In the genomic region with DNA sequence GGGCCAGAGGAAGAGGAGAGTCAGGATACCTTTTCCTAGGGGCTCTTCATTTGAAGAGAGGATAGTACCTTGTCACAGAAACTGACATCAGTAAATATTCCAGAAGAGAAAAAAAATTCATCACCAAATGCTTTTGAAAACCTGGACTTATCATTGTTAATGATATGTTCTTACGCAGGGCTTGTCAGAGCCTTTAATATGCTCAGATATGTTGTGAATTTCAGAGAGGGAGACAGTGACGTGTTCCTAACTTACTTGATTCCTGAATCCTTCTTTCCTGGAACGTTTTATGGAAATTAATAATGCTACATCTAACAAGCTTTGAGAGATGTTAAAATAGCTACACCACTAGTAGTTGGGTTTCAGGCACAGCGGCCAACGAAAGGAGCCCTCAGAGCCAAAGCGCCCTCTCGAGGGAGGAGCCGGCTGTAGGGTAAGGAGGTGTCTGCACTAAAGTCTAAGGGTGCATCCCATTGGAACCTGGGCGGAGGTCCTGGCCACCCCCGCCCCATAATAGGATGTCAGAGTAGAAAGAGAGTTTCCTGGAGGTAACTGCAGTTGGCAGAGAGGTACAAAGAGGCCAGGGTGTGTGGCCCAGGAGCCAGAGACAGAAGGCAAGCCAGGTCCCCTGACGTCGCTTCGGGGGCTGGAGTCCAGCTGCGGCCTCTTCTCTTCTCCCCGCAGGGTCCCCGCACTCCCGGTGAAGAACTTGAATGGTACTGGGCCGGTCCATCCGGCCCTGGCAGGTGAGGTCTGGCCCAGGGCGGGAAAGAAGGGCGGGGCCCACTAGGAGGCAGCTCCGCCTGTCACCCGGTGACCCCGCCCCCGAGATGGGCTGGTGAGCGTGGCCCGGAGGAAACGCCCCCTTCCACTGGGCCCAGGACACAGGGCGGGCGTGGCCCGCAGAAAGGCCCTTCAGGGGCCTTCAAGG, we compare ENCODE assay signal across 8 cellular contexts. TPM values are rescaled to one million over a fixed set of nuclear protein-coding genes. Genes with fewer than 3 reads are reported as not detected.
DNase-seq lines count a peak whose midpoint lies in the region; ATAC-seq, FAIRE-seq and TF ChIP-seq lines count a peak whose summit lies in the region.

No MANE protein-coding gene starts in this region.

- H3K36me3 Mint-ChIP-seq in CD4-positive, CD25-positive, alpha-beta regulatory T cell = peaks cover 14% of the 10 kb centered on the region

- H3K27ac ChIP-seq in CD4-positive, CD25-positive, alpha-beta regulatory T cell (ENCODE audit: insufficient read depth, low read length, poor library complexity, severe bottlenecking) = no peak overlapping the region
- H3K27ac ChIP-seq in brain microvascular endothelial cell (no peak overlapping the region), HepG2 (ENCODE audit: extremely low read length, insufficient read depth, low read length) (no peak overlapping the region)

- in situ Hi-C loops in brain microvascular endothelial cell (cut with HindIII; ENCODE audit: low pct_ligation_motif_present, low sequenced_read_pairs) (no loop called here), HepG2 (cut with HindIII; ENCODE audit: extremely low pct_ligation_motif_present, low pct_unique_long_range_greater_than_20kb) (no loop called here)

- no peak overlapping the region for H3K9ac ChIP-seq in HepG2 (ENCODE audit: insufficient read depth, low read depth, low read length)

- no peak for FAIRE-seq in HepG2 (lab: Jason Lieb, UNC)

- H3K9me3 ChIP-seq in CD4-positive, CD25-positive, alpha-beta regulatory T cell (ENCODE audit: control insufficient read depth in 2 of 2, low read length in 2 of 2) = no peaks in the 10 kb centered on the region
- no peaks in the 10 kb centered on the region for H3K9me3 ChIP-seq in HepG2 (ENCODE audit: low read length)

- peaks cover 41% of the 10 kb centered on the region for H3K4me1 ChIP-seq in CD4-positive, CD25-positive, alpha-beta regulatory T cell (ENCODE audit: control insufficient read depth, insufficient read depth, low read length, poor library complexity, severe bottlenecking)
- H3K4me1 ChIP-seq in HepG2 (ENCODE audit: insufficient read depth, low read length) = no peaks in the 10 kb centered on the region

- no peak overlapping the region for H2AFZ ChIP-seq in HepG2 (ENCODE audit: low read length)

- no peak overlapping the region for H3K4me3 ChIP-seq in CD4-positive, CD25-positive, alpha-beta regulatory T cell (ENCODE audit: low read depth, low read length)
- H3K4me3 ChIP-seq in brain microvascular endothelial cell (ENCODE audit: low read depth, low read length) = no peak overlapping the region
- H3K4me3 ChIP-seq in HepG2 (replicated peaks in 1 of 3; ENCODE audit: insufficient read depth in 1 of 3, low read depth in 2 of 3, low read length in 3 of 3) = no peak overlapping the region

- H3K9me3 Mint-ChIP-seq in CD4-positive, CD25-positive, alpha-beta regulatory T cell = peaks cover 0 to 1% (median 0%) of the 10 kb centered on the region in 7 donors

- no peak for ATAC-seq in CD4-positive, CD25-positive, alpha-beta regulatory T cell (ENCODE audit: low read depth in 2 of 2)
- ATAC-seq in HG03045 (IDR thresholded peaks at IDR 0.05; ENCODE audit: unreplicated experiment) = peak; percentile 53
- peak; percentile 27; the same call in 1 of the 3 replicates for ATAC-seq in HepG2
- no peak for ATAC-seq in GM18505 (IDR thresholded peaks at IDR 0.05; ENCODE audit: unreplicated experiment)
- ATAC-seq in HG02588 (IDR thresholded peaks at IDR 0.05; ENCODE audit: unreplicated experiment) = no peak
- ATAC-seq in HG03196 (IDR thresholded peaks at IDR 0.05; ENCODE audit: unreplicated experiment) = no peak

- peaks cover 8 to 65% (median 43%) of the 10 kb centered on the region in 4 donors for H3K4me1 Mint-ChIP-seq in CD4-positive, CD25-positive, alpha-beta regulatory T cell

- no peaks in the 10 kb centered on the region for H3K27me3 Mint-ChIP-seq in CD4-positive, CD25-positive, alpha-beta regulatory T cell

- POLR2A ChIA-PET in HepG2 (lab: Yijun Ruan, JAX) = interaction anchor here (0.7 kb wide), 1 partner anchor 18 kb away, joined by 3 read pairs; no protein-coding TSS in a partner anchor

- H4K20me1 ChIP-seq in HepG2 (ENCODE audit: insufficient read depth, low read length) = no peaks in the 10 kb centered on the region

- intact Hi-C loops in HepG2 (cut with micrococcal nuclease; ENCODE audit: unreplicated experiment) = no loop called here

- no TSS peak for BruUV-seq in HepG2 (replicated peaks; lab: Mats Ljungman, UMichigan)

- 43% methylated on average over 15 of the region's 31 CpGs for WGBS in HepG2 (ENCODE audit: low lambda C conversion rate)

- H3K27ac Mint-ChIP-seq in CD4-positive, CD25-positive, alpha-beta regulatory T cell = peak overlapping the region; percentile 35 to 93 (median 81)

- no peaks in the 10 kb centered on the region for H3K36me3 ChIP-seq in CD4-positive, CD25-positive, alpha-beta regulatory T cell (ENCODE audit: control insufficient read depth, insufficient read depth, low read length)
- no peaks in the 10 kb centered on the region for H3K36me3 ChIP-seq in brain microvascular endothelial cell (replicated peaks)
- no peaks in the 10 kb centered on the region for H3K36me3 ChIP-seq in HepG2 (replicated peaks in 1 of 2; ENCODE audit: control insufficient read depth in 1 of 2, insufficient read depth in 2 of 2, low read length in 2 of 2)

- TF ChIP-seq POLR2A in HepG2 (IDR thresholded peaks at IDR 0.05; ENCODE audit: insufficient read depth in 1 of 2, low read depth in 2 of 2, low read length in 2 of 2) (no peak), GM18505 (IDR thresholded peaks at IDR 0.05; ENCODE audit: borderline replicate concordance, extremely low read depth, insufficient read depth, insufficient read length) (no peak)

- H3K4me2 ChIP-seq in HepG2 (ENCODE audit: low read depth, low read length) = no peak overlapping the region

- CTCF ChIA-PET in HepG2 (lab: Yijun Ruan, JAX; ENCODE audit: low intra/inter-chr PET ratio, low total read pairs) = interaction anchor here (1.4 kb wide), 1 partner anchor 44 kb away, joined by 4 read pairs; no protein-coding TSS in a partner anchor

- TF ChIP-seq EP300 in HepG2 (IDR thresholded peaks at IDR 0.05; ENCODE audit: low read depth in 2 of 2, low read length in 2 of 2) (no peak), HepG2 (CRISPR knock-in tag; IDR thresholded peaks at IDR 0.05; ENCODE audit: borderline replicate concordance) (no peak)

- TF ChIP-seq CTCF in brain microvascular endothelial cell (IDR thresholded peaks at IDR 0.05; ENCODE audit: low read depth, low read length, missing control alignments) (peak; percentile 37), HepG2 (CRISPR knock-in tag; IDR thresholded peaks at IDR 0.05) (peak; percentile 38)

- H3K27me3 ChIP-seq in CD4-positive, CD25-positive, alpha-beta regulatory T cell (ENCODE audit: control insufficient read depth, insufficient read depth, low read length) = no peaks in the 10 kb centered on the region
- H3K27me3 ChIP-seq in brain microvascular endothelial cell (replicated peaks) (peaks cover 3% of the 10 kb centered on the region), HepG2 (ENCODE audit: control insufficient read depth in 1 of 2, insufficient read depth in 2 of 2, low read length in 2 of 2) (peaks cover 1 to 4% of the 10 kb centered on the region in 2 experiments; a peak in 2 of 5 replicates)

- no peak for DNase-seq in CD4-positive, CD25-positive, alpha-beta regulatory T cell
- DNase-seq in brain microvascular endothelial cell = no peak
- DNase-seq in HepG2 (ENCODE audit: low spot score) = no peak
- no peak for DNase-seq in GF-D8 (lab: John Stamatoyannopoulos, UW)

- H3K79me2 ChIP-seq in HepG2 (ENCODE audit: insufficient read depth, low read length) = no peaks in the 10 kb centered on the region

- no peak for TF ChIP-seq RAD21 in HepG2 (CRISPR knock-in tag; IDR thresholded peaks at IDR 0.05)

- H3K4me3 Mint-ChIP-seq in CD4-positive, CD25-positive, alpha-beta regulatory T cell = peak overlapping the region in 2 of 4 donors; percentile 13 to 46

RNA-seq across cellular contexts. Expression of gene DTX1, which starts 36.2 kb away (rescaled TPM):
- total RNA-seq in CD4-positive, CD25-positive, alpha-beta regulatory T cell = 7.8 TPM
- polyA plus RNA-seq in CD4-positive, CD25-positive, alpha-beta regulatory T cell = 1 to 10 TPM in 1 of 4 donors, under 1 TPM in 3; 0.64 to 1.1 (median 0.84) TPM
- not detected in 2 replicates for total RNA-seq in HepG2 (2016; rRNA removed; fragmentation: Illumina TruSeq; extraction: Trizol)
- not detected in 2 replicates for total RNA-seq in HepG2 (2016; cell fraction: cytosol; rRNA removed; fragmentation: Illumina TruSeq; extraction: Trizol; ENCODE audit: low read depth)
- total RNA-seq in HepG2 (2016; cell fraction: insoluble cytoplasmic fraction; rRNA removed; fragmentation: Illumina TruSeq; extraction: Trizol) = not detected in 2 replicates
- not detected in 2 replicates for total RNA-seq in HepG2 (2016; cell fraction: membrane; rRNA removed; fragmentation: Illumina TruSeq; extraction: Trizol)
- not detected in 2 replicates for total RNA-seq in HepG2 (2016; cell fraction: nucleus; rRNA removed; fragmentation: Illumina TruSeq; extraction: Trizol)
- not detected in 2 replicates for polyA plus RNA-seq in HepG2 (2011; rRNA removed)
- not detected in 2 replicates for polyA plus RNA-seq in HepG2 (2011; cell fraction: cytosol; rRNA removed)
- not detected in 2 replicates for polyA plus RNA-seq in HepG2 (2011; cell fraction: nucleus; rRNA removed)
- polyA plus RNA-seq in HepG2 (2012) = not detected in 2 replicates
- polyA plus RNA-seq in HepG2 (2016; cell fraction: cytosol; fragmentation: Illumina TruSeq; extraction: Trizol; ENCODE audit: low read depth) = not detected in 2 replicates
- not detected in 2 replicates for polyA plus RNA-seq in HepG2 (2016; cell fraction: insoluble cytoplasmic fraction; fragmentation: Illumina TruSeq; extraction: Trizol; ENCODE audit: low read depth)
- not detected in 2 replicates for polyA plus RNA-seq in HepG2 (2016; cell fraction: membrane; fragmentation: Illumina TruSeq; extraction: Trizol; ENCODE audit: low read depth)
- not detected in 2 replicates for polyA plus RNA-seq in HepG2 (2016; cell fraction: nucleus; fragmentation: Illumina TruSeq; extraction: Trizol; ENCODE audit: insufficient read depth, low read depth)
- not detected in 2 replicates for polyA minus RNA-seq in HepG2 (2011; rRNA and poly(A)+ RNA removed; ENCODE audit: low replicate concordance)
- polyA minus RNA-seq in HepG2 (2011; cell fraction: cytosol; rRNA and poly(A)+ RNA removed) = not detected in 2 replicates
- not detected in 2 replicates for polyA minus RNA-seq in HepG2 (2011; cell fraction: nucleus; rRNA and poly(A)+ RNA removed)

RNA-seq across cellular contexts. Expression of gene RASAL1, which starts 42.8 kb away (rescaled TPM):
- not detected for total RNA-seq in CD4-positive, CD25-positive, alpha-beta regulatory T cell
- polyA plus RNA-seq in CD4-positive, CD25-positive, alpha-beta regulatory T cell = under 1 TPM in 3 of 4 donors, not detected in 1; 0.42 to 0.79 (median 0.73) TPM
- total RNA-seq in HepG2 (2016; rRNA removed; fragmentation: Illumina TruSeq; extraction: Trizol) = not detected in 2 replicates
- total RNA-seq in HepG2 (2016; cell fraction: cytosol; rRNA removed; fragmentation: Illumina TruSeq; extraction: Trizol; ENCODE audit: low read depth) = 0.18 TPM in 1 of 2 replicates, not detected in the other
- not detected in 2 replicates for total RNA-seq in HepG2 (2016; cell fraction: insoluble cytoplasmic fraction; rRNA removed; fragmentation: Illumina TruSeq; extraction: Trizol)
- not detected in 2 replicates for total RNA-seq in HepG2 (2016; cell fraction: membrane; rRNA removed; fragmentation: Illumina TruSeq; extraction: Trizol)
- not detected in 2 replicates for total RNA-seq in HepG2 (2016; cell fraction: nucleus; rRNA removed; fragmentation: Illumina TruSeq; extraction: Trizol)
- not detected in 2 replicates for polyA plus RNA-seq in HepG2 (2011; rRNA removed)
- polyA plus RNA-seq in HepG2 (2011; cell fraction: cytosol; rRNA removed) = not detected in 2 replicates
- 0.07 and 0.31 TPM in 2 replicates for polyA plus RNA-seq in HepG2 (2011; cell fraction: nucleus; rRNA removed)
- polyA plus RNA-seq in HepG2 (2012) = not detected in 2 replicates
- polyA plus RNA-seq in HepG2 (2016; cell fraction: cytosol; fragmentation: Illumina TruSeq; extraction: Trizol; ENCODE audit: low read depth) = 0.12 TPM in 1 of 2 replicates, not detected in the other
- not detected in 2 replicates for polyA plus RNA-seq in HepG2 (2016; cell fraction: insoluble cytoplasmic fraction; fragmentation: Illumina TruSeq; extraction: Trizol; ENCODE audit: low read depth)
- polyA plus RNA-seq in HepG2 (2016; cell fraction: membrane; fragmentation: Illumina TruSeq; extraction: Trizol; ENCODE audit: low read depth) = not detected in 2 replicates
- polyA plus RNA-seq in HepG2 (2016; cell fraction: nucleus; fragmentation: Illumina TruSeq; extraction: Trizol; ENCODE audit: insufficient read depth, low read depth) = 0.72 TPM in 1 of 2 replicates, not detected in the other
- 0.30 TPM in 1 of 2 replicates, not detected in the other for polyA minus RNA-seq in HepG2 (2011; rRNA and poly(A)+ RNA removed; ENCODE audit: low replicate concordance)
- not detected in 2 replicates for polyA minus RNA-seq in HepG2 (2011; cell fraction: cytosol; rRNA and poly(A)+ RNA removed)
- polyA minus RNA-seq in HepG2 (2011; cell fraction: nucleus; rRNA and poly(A)+ RNA removed) = not detected in 2 replicates

RNA-seq across cellular contexts. Expression of gene CFAP73, which starts 56.8 kb away (rescaled TPM):
- 0.42 TPM for total RNA-seq in CD4-positive, CD25-positive, alpha-beta regulatory T cell
- polyA plus RNA-seq in CD4-positive, CD25-positive, alpha-beta regulatory T cell = not detected
- not detected in 2 replicates for total RNA-seq in HepG2 (2016; rRNA removed; fragmentation: Illumina TruSeq; extraction: Trizol)
- not detected in 2 replicates for total RNA-seq in HepG2 (2016; cell fraction: cytosol; rRNA removed; fragmentation: Illumina TruSeq; extraction: Trizol; ENCODE audit: low read depth)
- total RNA-seq in HepG2 (2016; cell fraction: insoluble cytoplasmic fraction; rRNA removed; fragmentation: Illumina TruSeq; extraction: Trizol) = not detected in 2 replicates
- total RNA-seq in HepG2 (2016; cell fraction: membrane; rRNA removed; fragmentation: Illumina TruSeq; extraction: Trizol) = not detected in 2 replicates
- not detected in 2 replicates for total RNA-seq in HepG2 (2016; cell fraction: nucleus; rRNA removed; fragmentation: Illumina TruSeq; extraction: Trizol)
- polyA plus RNA-seq in HepG2 (2011; rRNA removed) = not detected in 2 replicates
- polyA plus RNA-seq in HepG2 (2011; cell fraction: cytosol; rRNA removed) = not detected in 2 replicates
- polyA plus RNA-seq in HepG2 (2011; cell fraction: nucleus; rRNA removed) = not detected in 2 replicates
- polyA plus RNA-seq in HepG2 (2012) = not detected in 2 replicates
- not detected in 2 replicates for polyA plus RNA-seq in HepG2 (2016; cell fraction: cytosol; fragmentation: Illumina TruSeq; extraction: Trizol; ENCODE audit: low read depth)
- not detected in 2 replicates for polyA plus RNA-seq in HepG2 (2016; cell fraction: insoluble cytoplasmic fraction; fragmentation: Illumina TruSeq; extraction: Trizol; ENCODE audit: low read depth)
- polyA plus RNA-seq in HepG2 (2016; cell fraction: membrane; fragmentation: Illumina TruSeq; extraction: Trizol; ENCODE audit: low read depth) = not detected in 2 replicates
- polyA plus RNA-seq in HepG2 (2016; cell fraction: nucleus; fragmentation: Illumina TruSeq; extraction: Trizol; ENCODE audit: insufficient read depth, low read depth) = not detected in 2 replicates
- not detected in 2 replicates for polyA minus RNA-seq in HepG2 (2011; rRNA and poly(A)+ RNA removed; ENCODE audit: low replicate concordance)
- not detected in 2 replicates for polyA minus RNA-seq in HepG2 (2011; cell fraction: cytosol; rRNA and poly(A)+ RNA removed)
- polyA minus RNA-seq in HepG2 (2011; cell fraction: nucleus; rRNA and poly(A)+ RNA removed) = not detected in 2 replicates

Comparison
In these comparisons a context has a peak if more than half of its experiments do, and no peak if none do; other contexts are left out.
1. ATAC-seq: peak in HG03045 (single experiment) and HepG2 (single experiment); none in CD4-positive, CD25-positive, alpha-beta regulatory T cell (0 of 2), GM18505 (single experiment), HG02588 (single experiment) and HG03196 (single experiment).